ENCODE assay signal across 12 cellular contexts in the genomic region with DNA sequence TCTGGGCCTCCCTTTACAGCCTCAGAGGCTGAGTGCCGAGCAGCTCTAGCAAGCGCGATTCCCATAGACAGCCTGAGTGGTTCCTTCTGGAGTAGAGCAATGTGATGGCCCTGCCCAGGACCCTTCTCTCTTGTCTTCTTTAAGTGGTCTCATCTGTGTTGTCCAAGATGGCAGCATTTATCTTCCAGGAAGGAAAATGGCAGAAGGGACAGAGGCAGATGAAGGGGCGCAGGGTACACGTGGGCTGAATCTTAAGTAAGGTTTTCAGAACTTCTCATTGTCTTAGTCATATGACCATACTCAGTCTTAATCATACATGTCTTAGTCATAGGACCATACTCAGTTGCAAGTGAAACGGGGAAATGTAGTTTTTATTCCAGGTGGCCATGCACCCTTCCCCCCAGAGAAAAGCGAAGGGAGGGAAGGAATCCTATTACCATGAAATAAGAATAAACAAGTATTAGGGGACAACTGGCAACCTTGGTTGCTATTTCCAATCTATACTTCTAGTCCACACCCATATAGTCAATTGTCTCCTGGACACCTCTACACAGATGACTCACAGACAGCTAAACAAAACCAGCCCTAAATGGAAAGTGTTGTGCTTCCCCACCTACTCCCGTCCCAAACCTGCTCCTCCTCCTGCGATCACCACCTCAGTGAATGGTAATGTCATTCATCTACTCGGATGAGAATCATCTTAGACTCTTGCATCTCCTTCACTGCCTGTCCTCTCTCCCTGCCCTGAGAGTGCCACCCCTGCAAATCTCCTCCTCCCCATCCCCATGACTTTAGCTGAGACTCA. TPM values are rescaled to one million over a fixed set of nuclear protein-coding genes. Genes with fewer than 3 reads are reported as not detected.
DNase-seq lines count a peak whose midpoint lies in the region; ATAC-seq and TF ChIP-seq lines count a peak whose summit lies in the region.
"Had no signal": no experiment of that assay in that cellular context is flagged by ENCODE, and none has a peak within 500 bp of the region (broad histone marks: within the 10 kb centered on the region; RNA-seq: fewer than 3 reads in every experiment).

No MANE protein-coding gene starts in this region.

- peak overlapping the region; percentile 67 for H3K27ac Mint-ChIP-seq in activated naive CD8-positive, alpha-beta T cell
- H3K27ac Mint-ChIP-seq: progenitor cell of endocrine pancreas had no signal

- H3K27me3 Mint-ChIP-seq in activated naive CD8-positive, alpha-beta T cell: peaks cover 3% of the 10 kb centered on the region
- H3K27me3 Mint-ChIP-seq: progenitor cell of endocrine pancreas had no signal

- H3K4me3 ChIP-seq in upper lobe of left lung: no peak overlapping the region
- H3K4me3 ChIP-seq: body of pancreas had no signal

- WGBS in upper lobe of left lung, 2 donors: 86 to 90% methylated on average over 10 of the region's 10 CpGs

- peaks cover 21% of the 10 kb centered on the region for H3K4me1 Mint-ChIP-seq in activated naive CD8-positive, alpha-beta T cell (ENCODE audit: low read depth)

- H3K36me3 Mint-ChIP-seq in activated naive CD8-positive, alpha-beta T cell: no peaks in the 10 kb centered on the region

- H3K36me3 ChIP-seq in upper lobe of left lung: no peaks in the 10 kb centered on the region

- H3K27ac ChIP-seq in upper lobe of left lung: no peak overlapping the region
- H3K27ac ChIP-seq: body of pancreas had no signal

- peaks cover 0 to 11% (median 3%) of the 10 kb centered on the region in 4 donors for H3K4me1 ChIP-seq in upper lobe of left lung

- H3K9me3 ChIP-seq in upper lobe of left lung: no peaks in the 10 kb centered on the region
- H3K9me3 ChIP-seq: body of pancreas had no signal

- peak overlapping the region; percentile 0 for H3K4me3 Mint-ChIP-seq in activated naive CD8-positive, alpha-beta T cell

- H3K27me3 ChIP-seq in upper lobe of left lung: no peaks in the 10 kb centered on the region
- H3K27me3 ChIP-seq: body of pancreas had no signal

- ATAC-seq in GM19463 (IDR thresholded peaks at IDR 0.05; ENCODE audit: unreplicated experiment) (peak; percentile 69), HG03521 (IDR thresholded peaks at IDR 0.05; ENCODE audit: unreplicated experiment) (no peak), upper lobe of left lung (ENCODE audit: low FRiP score in 2 of 2) (no peak)
- ATAC-seq: body of pancreas had no signal

- DNase-seq in M059J (ENCODE audit: low read depth): peak; percentile 49
- peak; percentile 68 for DNase-seq in stimulated activated CD4-positive, alpha-beta T cell treated with anti-CD3 and anti-CD28 coated beads, Interleukin-15, amount 100 ng/mL, for 24 hours
- no peak for DNase-seq in upper lobe of left lung
- DNase-seq in NCI-H1694 treated with DMSO at 0.1 percent for 48 hours (lab: John Stamatoyannopoulos, UW): no peak
- DNase-seq in NCI-H82 (lab: John Stamatoyannopoulos, UW): no peak
- DNase-seq: body of pancreas, DMS79, left ventricle myocardium superior had no signal

- TF ChIP-seq POLR2A in upper lobe of left lung (IDR thresholded peaks at IDR 0.05): no peak

- no peak for TF ChIP-seq EP300 in upper lobe of left lung (IDR thresholded peaks at IDR 0.05)

- no peak for TF ChIP-seq CTCF in upper lobe of left lung (IDR thresholded peaks at IDR 0.05)

- H3K9me3 Mint-ChIP-seq in activated naive CD8-positive, alpha-beta T cell (ENCODE audit: low read depth): no peaks in the 10 kb centered on the region

RNA-seq across cellular contexts. Expression of a gene that starts 13.3 kb away (rescaled TPM):
- total RNA-seq in M059J (2014; rRNA removed; shearing (Covaris generic)): 0.05 and 0.79 TPM in 2 replicates
- total RNA-seq in upper lobe of left lung: not detected
- total RNA-seq: body of pancreas, progenitor cell of endocrine pancreas had no signal

RNA-seq across cellular contexts. Expression of a gene that starts 59.8 kb away (rescaled TPM):
- 20.4 and 31.9 TPM in 2 replicates for total RNA-seq in M059J (2014; rRNA removed; shearing (Covaris generic))
- 10 to 100 TPM; 21.3 to 30.2 (median 25.3) TPM for total RNA-seq in upper lobe of left lung

Comparison
In these comparisons a context has a peak if more than half of its experiments do, and no peak if none do; other contexts are left out.
1. DNase-seq: peak in M059J (single experiment) and stimulated activated CD4-positive, alpha-beta T cell treated with anti-CD3 and anti-CD28 coated beads, Interleukin-15, amount 100 ng/mL, for 24 hours (single experiment); none in upper lobe of left lung (0 of 2), NCI-H1694 treated with DMSO at 0.1 percent for 48 hours (single experiment) and NCI-H82 (single experiment).